In the genomic region with DNA sequence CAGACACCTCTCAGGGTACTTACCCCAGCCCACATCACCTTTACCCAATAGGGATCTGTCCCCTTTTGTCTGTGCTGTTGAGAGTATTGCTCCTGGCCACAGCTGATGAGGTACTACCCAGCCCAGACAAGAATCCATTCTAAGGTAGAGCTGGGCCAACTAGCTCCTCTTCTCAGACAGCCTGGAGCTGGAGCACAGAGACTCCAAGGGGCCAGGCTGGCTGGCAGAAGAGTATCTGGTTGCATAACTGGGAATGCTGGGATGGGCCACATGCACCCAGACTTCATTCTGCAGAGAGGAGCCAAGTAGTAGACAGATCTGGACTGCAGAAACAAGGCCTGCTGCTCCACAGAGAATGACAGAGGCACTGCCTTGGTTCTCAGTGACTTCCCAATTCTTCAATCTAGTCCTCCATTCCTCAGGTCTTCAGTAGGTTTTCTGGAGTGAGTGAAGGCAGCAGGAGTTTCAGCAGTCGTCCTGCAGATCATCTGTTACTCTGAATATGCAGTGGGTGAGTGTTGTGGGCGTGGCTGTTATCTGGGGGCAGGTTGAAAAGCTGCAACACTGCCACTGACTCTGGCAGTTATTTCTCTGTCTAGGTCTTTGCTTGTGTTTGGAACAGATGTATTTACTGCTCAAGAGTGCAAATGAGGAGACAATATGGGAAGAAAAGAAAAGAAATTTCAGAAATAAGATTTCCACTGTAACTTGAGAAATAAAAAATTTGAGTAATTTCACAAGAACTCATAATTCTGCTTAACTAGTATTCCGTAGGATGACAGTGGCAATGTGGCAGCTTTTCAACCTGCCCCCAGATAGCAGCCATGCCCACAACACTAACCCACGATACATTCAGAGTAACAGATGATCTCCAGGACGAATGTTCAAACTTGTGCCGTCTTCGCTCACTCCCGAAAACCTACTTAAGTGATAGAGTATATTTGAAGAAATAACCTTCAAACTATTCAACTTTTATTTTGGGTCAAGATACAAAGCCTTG, we compare ENCODE assay signal across 11 cellular contexts. TPM values are rescaled to one million over a fixed set of nuclear protein-coding genes. Genes with fewer than 3 reads are reported as not detected.
DNase-seq lines count a peak whose midpoint lies in the region; ATAC-seq, FAIRE-seq and TF ChIP-seq lines count a peak whose summit lies in the region.
"Had no signal": no experiment of that assay in that cellular context is flagged by ENCODE, and none has a peak within 500 bp of the region (broad histone marks: within the 10 kb centered on the region; RNA-seq: fewer than 3 reads in every experiment).

No MANE protein-coding gene starts in this region.

- H3K4me2 ChIP-seq in K562 (ENCODE audit: insufficient read depth, low read length), result no peak overlapping the region

- TF ChIP-seq POLR2A in K562 (conservative IDR thresholded peaks at IDR 0.05), result no peak

- H3K27me3 ChIP-seq in K562 (ENCODE audit: control insufficient read depth in 2 of 2, insufficient read depth in 2 of 2, low read length in 2 of 2) (no peaks in the 10 kb centered on the region), subcutaneous abdominal adipose tissue (ENCODE audit: control insufficient read depth in 5 of 5, insufficient read depth in 4 of 5, low read length in 5 of 5) (no peaks in the 10 kb centered on the region)
- H3K27me3 ChIP-seq: thyroid gland had no signal

- peak; percentile 37 to 42 for ATAC-seq in activated T-cell treated with anti-CD3 and anti-CD28 coated beads, Interleukin-2, amount 50 U/mL, for 4 hours
- ATAC-seq in K562 (peak; percentile 68), left lobe of liver (peak; percentile 72), GM18907 (IDR thresholded peaks at IDR 0.05; ENCODE audit: unreplicated experiment) (no peak), esophagus mucosa (no peak), GM21717 (IDR thresholded peaks at IDR 0.05; ENCODE audit: unreplicated experiment) (no peak)

- H3K4me3 Mint-ChIP-seq in activated T-cell treated with anti-CD3 and anti-CD28 coated beads, Interleukin-2, amount 50 U/mL, for 4 hours, result no peak overlapping the region

- no peak overlapping the region for H2AFZ ChIP-seq in K562 (ENCODE audit: low read depth, low read length)

- POLR2A ChIA-PET in K562 (lab: Yijun Ruan, JAX), result interaction anchor here (0.5 to 45.6 kb wide), 18 partner anchors 7 to 1433 kb away, joined by 3 to 1351 read pairs (median 4); a partner anchor contains a TSS

- H3K4me1 Mint-ChIP-seq in activated T-cell treated with anti-CD3 and anti-CD28 coated beads, Interleukin-2, amount 50 U/mL, for 4 hours (ENCODE audit: low read depth), result peaks cover 74% of the 10 kb centered on the region

- no TSS peak for BruUV-seq in K562 (replicated peaks; lab: Mats Ljungman, UMichigan)

- H3K9me3 Mint-ChIP-seq in activated T-cell treated with anti-CD3 and anti-CD28 coated beads, Interleukin-2, amount 50 U/mL, for 4 hours, result no peaks in the 10 kb centered on the region

- no peak overlapping the region for H3K27ac ChIP-seq in K562 (ENCODE audit: extremely low read depth, low read depth, low read length)
- peak overlapping the region; percentile 39 for H3K27ac ChIP-seq in subcutaneous abdominal adipose tissue (ENCODE audit: low read depth, low read length)
- H3K27ac ChIP-seq: thyroid gland had no signal

- peaks cover 7% of the 10 kb centered on the region for H3K36me3 Mint-ChIP-seq in activated T-cell treated with anti-CD3 and anti-CD28 coated beads, Interleukin-2, amount 50 U/mL, for 4 hours (ENCODE audit: insufficient read depth)

- WGBS in K562 (ENCODE audit: insufficient coverage, low coverage, missing lambda C conversion rate), result 65% methylated on average over 8 of the region's 8 CpGs

- H3K79me2 ChIP-seq in K562 (ENCODE audit: control insufficient read depth, insufficient read depth, low read length), result peaks cover 97% of the 10 kb centered on the region

- no peaks in the 10 kb centered on the region for H3K27me3 Mint-ChIP-seq in activated T-cell treated with anti-CD3 and anti-CD28 coated beads, Interleukin-2, amount 50 U/mL, for 4 hours (ENCODE audit: low read depth)

- DNase-seq in activated T-cell treated with anti-CD3 and anti-CD28 coated beads, Interleukin-2, amount 50 U/mL, for 4 hours, result no peak
- no peak for DNase-seq in activated T-cell treated with anti-CD3 and anti-CD28 coated beads for 4 hours
- DNase-seq in K562 (ENCODE audit: extremely low read depth in 1 of 4, low spot score in 3 of 4), result peak in 3 of 4 experiments; percentile 74 to 84 (median 79)
- no peak for DNase-seq in left lobe of liver (ENCODE audit: low spot score)
- DNase-seq: activated CD4-positive, alpha-beta T cell treated with anti-CD3 and anti-CD28 coated beads, Interleukin-2, amount 50 U/mL, for 1 hour; SIG-M5; thyroid gland had no signal

- no peaks in the 10 kb centered on the region for H3K9me3 ChIP-seq in K562 (replicated peaks; ENCODE audit: control insufficient read depth, insufficient read depth, low read depth, low read length)
- no peaks in the 10 kb centered on the region for H3K9me3 ChIP-seq in subcutaneous abdominal adipose tissue (ENCODE audit: control insufficient read depth in 5 of 5, low read length in 5 of 5)
- H3K9me3 ChIP-seq: thyroid gland had no signal

- H3K4me1 ChIP-seq in K562 (replicated peaks in 1 of 2; ENCODE audit: control insufficient read depth in 2 of 2, insufficient read depth in 2 of 2, low read length in 2 of 2) (peaks cover 25 to 28% of the 10 kb centered on the region in 2 experiments), subcutaneous abdominal adipose tissue (ENCODE audit: control insufficient read depth in 5 of 5, insufficient read depth in 5 of 5, low read length in 5 of 5) (peaks cover 5 to 30% (median 26%) of the 10 kb centered on the region in 5 donors)

- peaks cover 78% of the 10 kb centered on the region for H4K20me1 ChIP-seq in K562 (replicated peaks; ENCODE audit: control insufficient read depth, insufficient read depth, low read length)

- H3K9me1 ChIP-seq in K562 (ENCODE audit: control insufficient read depth, insufficient read depth, low read length), result peaks cover 12% of the 10 kb centered on the region

- no peak for TF ChIP-seq EP300 in K562 (IDR thresholded peaks at IDR 0.05; ENCODE audit: low read length)

- H3K36me3 ChIP-seq in K562 (ENCODE audit: control insufficient read depth, insufficient read depth, low read length), result peaks cover 15% of the 10 kb centered on the region; the same call in 2 of the 3 replicates
- no peaks in the 10 kb centered on the region for H3K36me3 ChIP-seq in subcutaneous abdominal adipose tissue (ENCODE audit: control insufficient read depth in 5 of 5, insufficient read depth in 5 of 5, low read length in 5 of 5)
- H3K36me3 ChIP-seq: thyroid gland had no signal

- intact Hi-C loops in K562 (cut with micrococcal nuclease), result no loop called here

- peak; percentile 11 for FAIRE-seq in K562 (lab: Jason Lieb, UNC)

- H3K4me3 ChIP-seq in K562 (no peak overlapping the region), subcutaneous abdominal adipose tissue (ENCODE audit: low read depth in 1 of 5, low read length in 5 of 5) (no peak overlapping the region)
- H3K4me3 ChIP-seq: thyroid gland had no signal

- in situ Hi-C loops in K562 (cut with MboI), result no loop called here

- CTCF ChIA-PET in K562 (lab: Yijun Ruan, JAX; ENCODE audit: low intra/inter-chr PET ratio), result interaction anchor here (0.6 kb wide), 1 partner anchor 8 kb away, joined by 3 read pairs; no protein-coding TSS in a partner anchor

- no peak for TF ChIP-seq CTCF in K562 (IDR thresholded peaks at IDR 0.05 in 2 of 3, conservative IDR thresholded peaks at IDR 0.05 in 1 of 3; ENCODE audit: insufficient read depth in 2 of 3, low read depth in 1 of 3, low read length in 3 of 3)

- peak overlapping the region in 1 of 2 experiments; percentile 23; a peak in 1 of 4 replicates for H3K9ac ChIP-seq in K562 (ENCODE audit: insufficient read depth in 1 of 2, low read depth in 2 of 2, low read length in 2 of 2)
- H3K9ac ChIP-seq in subcutaneous abdominal adipose tissue (ENCODE audit: low read length in 5 of 5), result no peak overlapping the region

- TF ChIP-seq RAD21 in K562 (CRISPR knock-in tag; conservative IDR thresholded peaks at IDR 0.05 in 1 of 2, IDR thresholded peaks at IDR 0.05 in 1 of 2), result no peak

TF ChIP-seq in K562, 482 proteins besides CTCF, POLR2A, EP300 and RAD21 (continues in another document):
- peak; percentile 51; the same call in 1 of the 2 replicates for TF ChIP-seq ETV5 (CRISPR knock-in tag; IDR thresholded peaks at IDR 0.05; ENCODE audit: low read depth)
- no peak for TF ChIP-seq XRCC3 (IDR thresholded peaks at IDR 0.05)
- TF ChIP-seq, protein P1, sequence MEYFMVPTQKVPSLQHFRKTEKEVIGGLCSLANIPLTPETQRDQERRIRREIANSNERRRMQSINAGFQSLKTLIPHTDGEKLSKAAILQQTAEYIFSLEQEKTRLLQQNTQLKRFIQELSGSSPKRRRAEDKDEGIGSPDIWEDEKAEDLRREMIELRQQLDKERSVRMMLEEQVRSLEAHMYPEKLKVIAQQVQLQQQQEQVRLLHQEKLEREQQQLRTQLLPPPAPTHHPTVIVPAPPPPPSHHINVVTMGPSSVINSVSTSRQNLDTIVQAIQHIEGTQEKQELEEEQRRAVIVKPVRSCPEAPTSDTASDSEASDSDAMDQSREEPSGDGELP (CRISPR knock-in tag; IDR thresholded peaks at IDR 0.05; ENCODE audit: borderline replicate concordance), result peak; percentile 49; the same call in 1 of the 2 replicates

RNA-seq across cellular contexts. Expression of a gene that starts 34.9 kb away (rescaled TPM):
- total RNA-seq in activated T-cell treated with anti-CD3 and anti-CD28 coated beads, Interleukin-2, amount 50 U/mL, for 4 hours, result 100 to 1,000 TPM; 136 to 165 (median 138) TPM
- 220 and 305 TPM in 2 replicates for total RNA-seq in K562 (2011; cell fraction: chromatin; rRNA removed; ENCODE audit: low replicate concordance)
- 68.7 and 81.2 TPM in 2 replicates for total RNA-seq in K562 (2011; cell fraction: nucleolus; rRNA removed)
- total RNA-seq in K562 (2011; cell fraction: nucleoplasm; rRNA removed), result 142 and 210 TPM in 2 replicates
- total RNA-seq in K562 (2014; rRNA removed), result 183 and 249 TPM in 2 replicates
- 319 and 370 TPM in 2 replicates for total RNA-seq in K562 (2014; rRNA removed; fragmentation: Illumina TruSeq; extraction: Trizol)
- 283 and 289 TPM in 2 replicates for total RNA-seq in K562 (2015; rRNA removed; fragmentation: Illumina TruSeq; extraction: Trizol)
- total RNA-seq in K562 (2021), result 464 and 475 TPM in 2 replicates
- polyA plus RNA-seq in K562 (2011; rRNA removed), result 381 and 575 TPM in 2 replicates
- 168 and 240 TPM in 2 replicates for polyA plus RNA-seq in K562 (2011; cell fraction: cytosol; rRNA removed)
- 236 and 309 TPM in 2 replicates for polyA plus RNA-seq in K562 (2011; cell fraction: nucleus; rRNA removed)
- polyA plus RNA-seq in K562 (2012), result 233 and 368 TPM in 2 replicates
- 260 and 350 TPM in 2 replicates for polyA plus RNA-seq in K562 (2014; fragmentation: Illumina TruSeq; extraction: Trizol)
- 10 to 100 TPM; 46.3 to 51.4 TPM for polyA plus RNA-seq in K562 (2014; fragmentation: Nextera tagmentation; extraction: Ambion mirVana)
- 146 and 212 TPM in 2 replicates for polyA plus RNA-seq in K562 (2014; rRNA removed)
- polyA minus RNA-seq in K562 (2011; rRNA and poly(A)+ RNA removed), result 295 and 429 TPM in 2 replicates
- 100 and 114 TPM in 2 replicates for polyA minus RNA-seq in K562 (2011; cell fraction: cytosol; rRNA and poly(A)+ RNA removed)
- 36.5 and 66.6 TPM in 2 replicates for polyA minus RNA-seq in K562 (2011; cell fraction: nucleus; rRNA and poly(A)+ RNA removed)
- 54.3 TPM for total RNA-seq in left lobe of liver
- 112 TPM for total RNA-seq in esophagus mucosa

Comparison
In these comparisons a context has a peak if more than half of its experiments do, and no peak if none do; other contexts are left out.
1. ATAC-seq: peak in activated T-cell treated with anti-CD3 and anti-CD28 coated beads, Interleukin-2, amount 50 U/mL, for 4 hours (2 of 2), K562 (single experiment) and left lobe of liver (single experiment); none in GM18907 (single experiment), esophagus mucosa (single experiment) and GM21717 (single experiment).
2. DNase-seq: peak in K562 (3 of 4); none in activated T-cell treated with anti-CD3 and anti-CD28 coated beads, Interleukin-2, amount 50 U/mL, for 4 hours (single experiment), activated T-cell treated with anti-CD3 and anti-CD28 coated beads for 4 hours (single experiment) and left lobe of liver (single experiment).